In the genomic region with DNA sequence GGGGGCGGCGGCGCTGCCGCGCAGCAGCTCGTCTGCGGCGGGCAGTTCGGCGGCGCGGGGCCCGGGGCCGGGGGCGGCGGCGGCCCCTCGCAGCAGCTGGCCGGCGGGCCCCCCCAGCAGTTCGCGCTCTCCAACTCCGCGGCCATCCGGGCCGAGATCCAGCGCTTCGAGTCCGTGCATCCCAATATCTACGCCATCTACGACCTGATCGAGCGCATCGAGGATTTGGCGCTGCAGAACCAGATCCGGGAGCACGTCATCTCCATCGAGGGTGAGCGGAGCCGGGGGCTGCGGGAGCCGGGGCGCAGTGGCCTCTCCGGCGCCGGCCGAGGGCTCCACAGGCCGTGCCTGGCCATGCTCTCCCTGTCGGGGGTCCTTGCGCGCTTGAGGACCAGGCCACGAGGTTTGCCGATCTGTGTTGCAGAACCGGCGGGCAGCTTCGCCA, we compare ENCODE assay signal across 8 cellular contexts. TPM values are rescaled to one million over a fixed set of nuclear protein-coding genes. Genes with fewer than 3 reads are reported as not detected.
DNase-seq lines count a peak whose midpoint lies in the region; ATAC-seq and TF ChIP-seq lines count a peak whose summit lies in the region.

No MANE protein-coding gene starts in this region.

- H3K27me3 ChIP-seq in iPS-15b (ENCODE audit: control insufficient read depth, insufficient read depth, low read length) (peaks cover 47% of the 10 kb centered on the region), smooth muscle cell (ENCODE audit: low read depth) (no peaks in the 10 kb centered on the region)

- no peaks in the 10 kb centered on the region for H3K27me3 Mint-ChIP-seq in IgD-negative memory B cell

- peak overlapping the region in 2 of 3 donors; percentile 35 to 86 for H3K27ac Mint-ChIP-seq in IgD-negative memory B cell

- H3K4me3 ChIP-seq in iPS-15b (ENCODE audit: low read depth, low read length) (peak overlapping the region; percentile 70), smooth muscle cell (peak overlapping the region; percentile 61)

- H3K9me3 Mint-ChIP-seq in IgD-negative memory B cell = no peaks in the 10 kb centered on the region

- H3K4me2 ChIP-seq in smooth muscle cell = peak overlapping the region; percentile 92

- TF ChIP-seq CTCF in smooth muscle cell (IDR thresholded peaks at IDR 0.05; ENCODE audit: borderline replicate concordance, insufficient read depth, poor library complexity, severe bottlenecking) = no peak

- H3K4me1 ChIP-seq in iPS-15b (ENCODE audit: control insufficient read depth, insufficient read depth, low read length) (peaks cover 23% of the 10 kb centered on the region), smooth muscle cell (ENCODE audit: low read depth) (peaks cover 37% of the 10 kb centered on the region)

- ATAC-seq in HG03457 (IDR thresholded peaks at IDR 0.05; ENCODE audit: unreplicated experiment) (no peak), left lobe of liver (no peak)

- peak overlapping the region; percentile 84 to 95 (median 90) for H3K4me3 Mint-ChIP-seq in IgD-negative memory B cell

- DNase-seq in COR-L47 (lab: John Stamatoyannopoulos, UW) (peak; percentile 54), smooth muscle cell (lab: John Stamatoyannopoulos, UW; ENCODE audit: unreplicated experiment) (no peak), AML-193 (lab: John Stamatoyannopoulos, UW) (no peak), left lobe of liver (ENCODE audit: low spot score) (no peak)
- DNase-seq in activated naive CD4-positive, alpha-beta T cell treated with anti-CD3 and anti-CD28 coated beads, Interleukin-2, amount 50 U/mL, for 16 hours = peak; percentile 40

- peaks cover 60% of the 10 kb centered on the region for H3K79me2 ChIP-seq in smooth muscle cell (ENCODE audit: low read depth)

- H3K27ac ChIP-seq in smooth muscle cell (ENCODE audit: low read depth) = peak overlapping the region; percentile 93

- peaks cover 30% of the 10 kb centered on the region for H3F3A ChIP-seq in smooth muscle cell (ENCODE audit: low read depth)

- H3K4me1 Mint-ChIP-seq in IgD-negative memory B cell = peaks cover 10 to 25% (median 24%) of the 10 kb centered on the region in 3 donors

- no peak overlapping the region for H2AFZ ChIP-seq in smooth muscle cell (ENCODE audit: low read depth)

- H4K20me1 ChIP-seq in smooth muscle cell (ENCODE audit: low read depth) = peaks cover 49% of the 10 kb centered on the region

- H3K36me3 ChIP-seq in iPS-15b (ENCODE audit: control insufficient read depth, insufficient read depth, low read length) (no peaks in the 10 kb centered on the region), smooth muscle cell (ENCODE audit: low read depth) (no peaks in the 10 kb centered on the region)

- H3K9me3 ChIP-seq in iPS-15b (ENCODE audit: control insufficient read depth, insufficient read depth, low read length) (no peaks in the 10 kb centered on the region), smooth muscle cell (replicated peaks; ENCODE audit: low read depth) (no peaks in the 10 kb centered on the region)

- H3K9ac ChIP-seq in iPS-15b (ENCODE audit: low read depth, low read length) (peak overlapping the region; percentile 37), smooth muscle cell (ENCODE audit: low read depth) (peak overlapping the region; percentile 84)

- WGBS in smooth muscle cell (ENCODE audit: low lambda C conversion rate) = 0% methylated on average over 31 of the region's 56 CpGs

- no peaks in the 10 kb centered on the region for H3K36me3 Mint-ChIP-seq in IgD-negative memory B cell

RNA-seq across cellular contexts. Expression of gene AGAP3, which starts 0.5 kb away (rescaled TPM):
- polyA plus RNA-seq in IgD-negative memory B cell (3.5 TPM), smooth muscle cell (51.4 and 87.3 TPM in 2 replicates)
- total RNA-seq in smooth muscle cell (27.2 and 29.8 TPM in 2 replicates), left lobe of liver (54.7 TPM)

RNA-seq across cellular contexts. Expression of gene TMUB1, which starts 3.5 kb away (rescaled TPM):
- polyA plus RNA-seq in IgD-negative memory B cell = 72.6 TPM
- total RNA-seq in smooth muscle cell = 30.3 and 35.9 TPM in 2 replicates
- polyA plus RNA-seq in smooth muscle cell = 69.8 and 70.4 TPM in 2 replicates
- 60.4 TPM for total RNA-seq in left lobe of liver

RNA-seq across cellular contexts. Expression of gene FASTK, which starts 6.2 kb away (rescaled TPM):
- polyA plus RNA-seq in IgD-negative memory B cell (55.4 TPM), smooth muscle cell (177 and 188 TPM in 2 replicates)
- total RNA-seq in smooth muscle cell (92.0 and 100 TPM in 2 replicates), left lobe of liver (61.3 TPM)

RNA-seq across cellular contexts. Expression of gene SLC4A2, which starts 27.4 kb away (rescaled TPM):
- 17.8 TPM for polyA plus RNA-seq in IgD-negative memory B cell
- 42.3 and 89.3 TPM in 2 replicates for total RNA-seq in smooth muscle cell
- 96.4 and 104 TPM in 2 replicates for polyA plus RNA-seq in smooth muscle cell
- 83.1 TPM for total RNA-seq in left lobe of liver

RNA-seq across cellular contexts. Expression of gene CDK5, which starts 29.1 kb away (rescaled TPM):
- polyA plus RNA-seq in IgD-negative memory B cell (11.4 TPM), smooth muscle cell (36.4 and 50.1 TPM in 2 replicates)
- total RNA-seq in smooth muscle cell (18.6 and 22.1 TPM in 2 replicates), left lobe of liver (9.6 TPM)

Comparison
In these comparisons a context has a peak if more than half of its experiments do, and no peak if none do; other contexts are left out.
1. DNase-seq: peak in COR-L47 (single experiment) and activated naive CD4-positive, alpha-beta T cell treated with anti-CD3 and anti-CD28 coated beads, Interleukin-2, amount 50 U/mL, for 16 hours (single experiment); none in smooth muscle cell (single experiment), AML-193 (0 of 2) and left lobe of liver (single experiment).